10 cellular contexts compared by ENCODE assay signal in the genomic region with DNA sequence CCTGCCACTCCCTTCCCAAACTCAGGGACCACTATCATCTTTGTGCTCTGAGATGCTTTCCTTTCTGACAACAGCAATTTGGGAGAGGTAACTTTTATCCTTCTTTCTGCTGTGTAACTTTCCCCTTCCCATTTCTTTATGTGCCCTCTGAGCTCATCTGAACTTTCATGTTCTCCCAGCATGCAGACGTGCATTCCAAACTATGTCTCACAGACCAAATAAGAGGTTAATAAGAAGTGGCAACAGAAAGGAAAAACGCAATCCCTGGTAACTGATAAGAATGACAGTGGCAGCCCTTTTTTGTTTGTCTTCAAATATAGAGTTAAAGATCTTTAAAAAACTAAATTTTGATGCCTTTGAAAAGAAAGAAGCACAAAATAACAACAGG.
DNase-seq lines count a peak whose midpoint lies in the region; TF ChIP-seq lines count a peak whose summit lies in the region.
"Had no signal": no experiment of that assay in that cellular context is flagged by ENCODE, and none has a peak within 500 bp of the region (broad histone marks: within the 10 kb centered on the region; RNA-seq: fewer than 3 reads in every experiment).

No MANE protein-coding gene starts in this region.

- H3K4me1 Mint-ChIP-seq in type B pancreatic cell (ENCODE audit: unreplicated experiment), result peaks cover 85% of the 10 kb centered on the region

- H3K9ac ChIP-seq in mammary epithelial cell (ENCODE audit: insufficient read depth, low read length), result no peak overlapping the region

- in situ Hi-C loops in mammary epithelial cell (cut with MboI; ENCODE audit: low sequenced_read_pairs in 2 of 2), result loop anchor here in 1 of 2 donors (25.0 kb wide), 1 partner anchor 537 kb away; a partner anchor contains a TSS

- no peaks in the 10 kb centered on the region for H4K20me1 ChIP-seq in mammary epithelial cell (ENCODE audit: insufficient read depth, low read length)

- TF ChIP-seq CTCF in breast epithelium (IDR thresholded peaks at IDR 0.05) (no peak), mammary epithelial cell (conservative IDR thresholded peaks at IDR 0.05 in 1 of 2, IDR thresholded peaks at IDR 0.05 in 1 of 2; ENCODE audit: extremely low read depth in 1 of 2, insufficient read depth in 1 of 2, low read depth in 1 of 2, low read length in 2 of 2) (no peak), type B pancreatic cell (conservative IDR thresholded peaks at IDR 0.05) (no peak)

- H3K4me1 ChIP-seq in breast epithelium (peaks cover 0 to 7% of the 10 kb centered on the region in 2 donors), mammary epithelial cell (ENCODE audit: insufficient read depth, low read length) (peaks cover 30% of the 10 kb centered on the region)

- peak overlapping the region; percentile 53 for H3K4me3 Mint-ChIP-seq in type B pancreatic cell
- H3K4me3 Mint-ChIP-seq: dendritic cell treated with granulocyte-macrophage colony-stimulating factor and Interleukin-4, amounts not matched to agents 40 ng/mL and 50 ng/mL, for 4 days had no signal

- H3K9me3 ChIP-seq in breast epithelium, result no peaks in the 10 kb centered on the region
- H3K9me3 ChIP-seq in mammary epithelial cell (replicated peaks; ENCODE audit: insufficient read depth, low read length), result no peaks in the 10 kb centered on the region
- H3K9me3 ChIP-seq: mucosa of descending colon had no signal

- DNase-seq in breast epithelium (ENCODE audit: low spot score in 2 of 2) (no peak), mammary epithelial cell (no peak), amniotic epithelial cell (ENCODE audit: low read depth) (peak; percentile 76), type B pancreatic cell (ENCODE audit: extremely low spot score, unreplicated experiment) (no peak), NCI-H2029 treated with DMSO at 0.1 percent for 48 hours (lab: John Stamatoyannopoulos, UW) (no peak), medulla oblongata (ENCODE audit: extremely low spot score) (no peak), SHP77 treated with DMSO at 0.1 percent for 48 hours (lab: John Stamatoyannopoulos, UW) (no peak)
- DNase-seq: mucosa of descending colon had no signal

- peak overlapping the region; percentile 68 to 75 for H3K27ac ChIP-seq in breast epithelium
- no peak overlapping the region for H3K27ac ChIP-seq in mammary epithelial cell (ENCODE audit: insufficient read depth, low read depth, low read length)
- H3K27ac ChIP-seq in layer of hippocampus (ENCODE audit: low read depth, low read length), result peak overlapping the region; percentile 79

- TF ChIP-seq POLR2A in breast epithelium (IDR thresholded peaks at IDR 0.05), result no peak

- H3K36me3 Mint-ChIP-seq in type B pancreatic cell, result peaks cover 44% of the 10 kb centered on the region

- H3K27me3 Mint-ChIP-seq in type B pancreatic cell, result no peaks in the 10 kb centered on the region
- H3K27me3 Mint-ChIP-seq: dendritic cell treated with granulocyte-macrophage colony-stimulating factor and Interleukin-4, amounts not matched to agents 40 ng/mL and 50 ng/mL, for 4 days had no signal

- intact Hi-C loops in breast epithelium (cut with DNase I; ENCODE audit: low total_unique reads), result no loop called here
- intact Hi-C loops in mammary epithelial cell (cut with micrococcal nuclease), result loop anchor here (10.0 kb wide), 1 partner anchor 635 kb away; no protein-coding TSS in a partner anchor

- H3K4me3 ChIP-seq in breast epithelium, result no peak overlapping the region
- no peak overlapping the region for H3K4me3 ChIP-seq in mammary epithelial cell (replicated peaks in 1 of 3; ENCODE audit: insufficient read depth in 1 of 3, low read depth in 2 of 3, low read length in 3 of 3)
- H3K4me3 ChIP-seq: mucosa of descending colon had no signal

- 76% methylated on average over 2 of the region's 2 CpGs for WGBS in mammary epithelial cell (ENCODE audit: low coverage, missing lambda C conversion rate)

- dilution Hi-C loops in mammary epithelial cell (cut with HindIII; ENCODE audit: low sequenced_read_pairs), result no loop called here

- no TSS peak for BruUV-seq in mammary epithelial cell (replicated peaks; lab: Mats Ljungman, UMichigan)

- no peaks in the 10 kb centered on the region for H3K27me3 ChIP-seq in breast epithelium
- H3K27me3 ChIP-seq in mammary epithelial cell (ENCODE audit: insufficient read depth, low read length), result no peaks in the 10 kb centered on the region
- no peaks in the 10 kb centered on the region for H3K27me3 ChIP-seq in layer of hippocampus (ENCODE audit: control insufficient read depth, insufficient read depth, low read length)

- no peak overlapping the region for H2AFZ ChIP-seq in mammary epithelial cell (ENCODE audit: low read depth, low read length)

- H3K27ac Mint-ChIP-seq in type B pancreatic cell, result peak overlapping the region; percentile 27

- CTCF ChIA-PET in mammary epithelial cell (lab: Charles Lee; ENCODE audit: low non-redundant PET), result no interaction called here

- H3K79me2 ChIP-seq in mammary epithelial cell (ENCODE audit: insufficient read depth, low read length), result peaks cover 90% of the 10 kb centered on the region

- H3K4me2 ChIP-seq in mammary epithelial cell (ENCODE audit: insufficient read depth, low read depth, low read length), result no peak overlapping the region

- no peaks in the 10 kb centered on the region for H3K9me3 Mint-ChIP-seq in type B pancreatic cell
- H3K9me3 Mint-ChIP-seq: dendritic cell treated with granulocyte-macrophage colony-stimulating factor and Interleukin-4, amounts not matched to agents 40 ng/mL and 50 ng/mL, for 4 days had no signal

- H3K36me3 ChIP-seq in breast epithelium (no peaks in the 10 kb centered on the region), mammary epithelial cell (ENCODE audit: insufficient read depth, low read length) (peaks cover 25% of the 10 kb centered on the region)
